ENCODE assay signal across 1 cellular context in genomic region chr1:53112861-53113260, GRCh38.
TF ChIP-seq lines count a peak whose summit lies in the region.

No MANE protein-coding gene starts in this region.

TF ChIP-seq in IMR-90, 13 proteins besides CTCF, POLR2A, EP300 and RAD21:
- no peak for TF ChIP-seq NFE2L2 (IDR thresholded peaks at IDR 0.05; ENCODE audit: low read depth, low read length)
- no peak for TF ChIP-seq CHD1 (IDR thresholded peaks at IDR 0.05; ENCODE audit: low read depth, low read length)
- no peak for TF ChIP-seq CEBPB (IDR thresholded peaks at IDR 0.05; ENCODE audit: low read depth, low read length)
- no peak for TF ChIP-seq RCOR1 (IDR thresholded peaks at IDR 0.05; ENCODE audit: insufficient replicate concordance, low read length)
- no peak for TF ChIP-seq SMC3 (IDR thresholded peaks at IDR 0.05; ENCODE audit: low read depth, low read length)
- TF ChIP-seq ELK1 (IDR thresholded peaks at IDR 0.05; ENCODE audit: borderline replicate concordance, low read depth, low read length), result no peak
- TF ChIP-seq FOS (IDR thresholded peaks at IDR 0.05; ENCODE audit: low read depth, low read length), result no peak
- no peak for TF ChIP-seq MAFK (IDR thresholded peaks at IDR 0.05; ENCODE audit: low read depth, low read length)
- TF ChIP-seq RFX5 (IDR thresholded peaks at IDR 0.05; ENCODE audit: low read depth, low read length), result no peak
- TF ChIP-seq MAZ (IDR thresholded peaks at IDR 0.05; ENCODE audit: borderline replicate concordance, low read depth, low read length), result no peak
- TF ChIP-seq USF2 (IDR thresholded peaks at IDR 0.05; ENCODE audit: low read depth, low read length), result no peak
- TF ChIP-seq MXI1 (IDR thresholded peaks at IDR 0.05; ENCODE audit: borderline replicate concordance, low read depth, low read length), result no peak
- TF ChIP-seq BHLHE40 (IDR thresholded peaks at IDR 0.05; ENCODE audit: low read depth, low read length), result no peak
